Comparison of ENCODE assay signal across 14 cellular contexts in the genomic region with DNA sequence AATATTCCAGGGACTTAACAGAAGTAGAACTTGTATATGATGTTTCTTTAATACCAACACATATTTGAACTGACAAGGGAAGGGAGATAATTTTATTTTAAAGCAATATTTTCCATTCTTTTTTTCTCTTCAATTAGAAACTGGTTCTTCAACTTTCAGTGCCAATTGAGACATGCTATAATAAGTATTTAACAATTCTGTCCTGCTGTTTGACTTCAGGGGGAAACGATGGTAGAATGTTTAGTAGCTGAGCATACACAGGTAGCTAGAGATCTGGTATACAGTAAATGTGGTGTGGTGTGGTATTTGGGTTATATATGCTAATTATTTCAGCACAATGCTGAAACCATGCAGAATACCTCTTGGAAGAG.
DNase-seq lines count a peak whose midpoint lies in the region; FAIRE-seq and TF ChIP-seq lines count a peak whose summit lies in the region.
"Had no signal": no experiment of that assay in that cellular context is flagged by ENCODE, and none has a peak within 500 bp of the region (broad histone marks: within the 10 kb centered on the region; RNA-seq: fewer than 3 reads in every experiment).

No MANE protein-coding gene starts in this region.

- H3K27ac ChIP-seq in keratinocyte (ENCODE audit: control insufficient read depth, insufficient read depth, low read length) (no peak overlapping the region), suprapubic skin (peak overlapping the region; percentile 73)

- 20% methylated on average over 1 of the region's 1 CpG for WGBS in suprapubic skin

- no peak overlapping the region for H3K4me3 ChIP-seq in keratinocyte (ENCODE audit: control insufficient read depth in 2 of 3, extremely low read depth in 1 of 3, insufficient read depth in 2 of 3, low read depth in 1 of 3, low read length in 3 of 3)
- H3K4me3 ChIP-seq in suprapubic skin, result peak overlapping the region; percentile 7

- H2AFZ ChIP-seq in keratinocyte (ENCODE audit: control insufficient read depth, low read length), result no peak overlapping the region

- peaks cover 11% of the 10 kb centered on the region for H3K79me2 ChIP-seq in keratinocyte (ENCODE audit: control insufficient read depth, insufficient read depth, low read length)

- no peak for TF ChIP-seq CTCF in keratinocyte (optimal IDR thresholded peaks at IDR 0.05 in 1 of 3, IDR thresholded peaks at IDR 0.05 in 1 of 3, conservative IDR thresholded peaks at IDR 0.05 in 1 of 3; ENCODE audit: extremely low read depth in 1 of 3, insufficient read depth in 2 of 3, low read length in 3 of 3)
- no peak for TF ChIP-seq CTCF in suprapubic skin (IDR thresholded peaks at IDR 0.05)

- H3K36me3 ChIP-seq in keratinocyte (ENCODE audit: control insufficient read depth in 2 of 2, extremely low read depth in 1 of 2, insufficient read depth in 2 of 2, low read length in 2 of 2) (no peaks in the 10 kb centered on the region), suprapubic skin (no peaks in the 10 kb centered on the region)

- peak overlapping the region; percentile 35 for H3K4me2 ChIP-seq in keratinocyte (ENCODE audit: control insufficient read depth, extremely low read depth, insufficient read depth, low read depth, low read length)

- peak; percentile 28 for DNase-seq in NCI-H510A treated with DMSO at 0.1 percent for 48 hours (lab: John Stamatoyannopoulos, UW)
- no peak for DNase-seq in NCI-H510A (lab: John Stamatoyannopoulos, UW)
- peak; percentile 30 for DNase-seq in NCI-H526 treated with DMSO at 0.1 percent for 48 hours (lab: John Stamatoyannopoulos, UW)
- DNase-seq in keratinocyte (ENCODE audit: low read depth, low spot score), result no peak
- DNase-seq in suprapubic skin (ENCODE audit: low spot score in 2 of 2), result no peak
- no peak for DNase-seq in NCI-H1436 (lab: John Stamatoyannopoulos, UW)
- DNase-seq in HUDEP-2 (lab: John Stamatoyannopoulos, UW; ENCODE audit: unreplicated experiment in 76 of 76), result no peak
- DNase-seq in OCI-M2 (lab: John Stamatoyannopoulos, UW; ENCODE audit: unreplicated experiment), result no peak
- DNase-seq: activated CD8-positive, alpha-beta T cell treated with anti-CD3 and anti-CD28 coated beads, Interleukin-2, amount 10 ng/mL, durations not matched to agents 7 days and 5 days; activated naive CD4-positive, alpha-beta T cell treated with anti-CD3 and anti-CD28 coated beads, Interleukin-2, amount 10 ng/mL, durations not matched to agents 7 days and 5 days; NCI-H1436 treated with DMSO at 0.1 percent for 48 hours; T1000 had no signal

- dilution Hi-C loops in keratinocyte (cut with MboI; ENCODE audit: extremely low pct_ligation_motif_present, low sequenced_read_pairs), result no loop called here

- no peak overlapping the region for H3K9ac ChIP-seq in keratinocyte (ENCODE audit: control insufficient read depth, extremely low read depth, insufficient read depth, low read length)

- H3K27me3 ChIP-seq in keratinocyte (ENCODE audit: control insufficient read depth, extremely low read depth, insufficient read depth, low read length) (no peaks in the 10 kb centered on the region), suprapubic skin (no peaks in the 10 kb centered on the region)

- H3K9me1 ChIP-seq in keratinocyte (ENCODE audit: control insufficient read depth, extremely low read depth, insufficient read depth, low read length), result no peaks in the 10 kb centered on the region

- TF ChIP-seq EP300 in suprapubic skin (IDR thresholded peaks at IDR 0.05), result no peak

- H4K20me1 ChIP-seq in keratinocyte (ENCODE audit: control insufficient read depth, extremely low read depth, insufficient read depth, low read length), result no peaks in the 10 kb centered on the region

- no peak for FAIRE-seq in keratinocyte (lab: Jason Lieb, UNC)
- FAIRE-seq: A204.1, RCC 7860 had no signal

- H3K9me3 ChIP-seq in keratinocyte (ENCODE audit: control insufficient read depth, low read depth, low read length) (no peaks in the 10 kb centered on the region), suprapubic skin (no peaks in the 10 kb centered on the region)

- no peak for TF ChIP-seq POLR2A in suprapubic skin (IDR thresholded peaks at IDR 0.05)

- H3K4me1 ChIP-seq in keratinocyte (ENCODE audit: control insufficient read depth, extremely low read depth, insufficient read depth, low read length) (peaks cover 17% of the 10 kb centered on the region), suprapubic skin (peaks cover 40% of the 10 kb centered on the region)

Comparison
In these comparisons a context has a peak if more than half of its experiments do, and no peak if none do; other contexts are left out.
1. DNase-seq: peak in NCI-H510A treated with DMSO at 0.1 percent for 48 hours (single experiment) and NCI-H526 treated with DMSO at 0.1 percent for 48 hours (single experiment); none in NCI-H510A (single experiment), keratinocyte (single experiment), suprapubic skin (0 of 2), NCI-H1436 (single experiment), HUDEP-2 (0 of 76) and OCI-M2 (single experiment).